ENCODE assay signal across 7 cellular contexts in genomic region chr19:11097367-11097766, GRCh38. TPM values are rescaled to one million over a fixed set of nuclear protein-coding genes. Genes with fewer than 3 reads are reported as not detected.
DNase-seq lines count a peak whose midpoint lies in the region; ATAC-seq, FAIRE-seq and TF ChIP-seq lines count a peak whose summit lies in the region.
"Not testable (repeated sequence)": the region's sequence is repeated elsewhere in the genome, so short reads cannot be mapped to it uniquely, and the experiment has no call there.

No MANE protein-coding gene starts in this region.

- H3K36me3 Mint-ChIP-seq in WTC11 = peaks cover 69% of the 10 kb centered on the region
- peaks cover 19% of the 10 kb centered on the region for H3K36me3 Mint-ChIP-seq in activated naive CD4-positive, alpha-beta T cell treated with anti-CD3 and anti-CD28 coated beads, Interleukin-2, amount 50 U/mL, for 24 hours
- H3K36me3 Mint-ChIP-seq in natural killer cell treated with Interleukin-12 subunit alpha and Interleukin-12 subunit beta and Interleukin-15 and Interleukin-18, amount 100 ng/mL, for 72 hours = peaks cover 20% of the 10 kb centered on the region

- H3K79me2 ChIP-seq in Loucy (ENCODE audit: insufficient read depth, low read length) (peaks cover 94% of the 10 kb centered on the region), HepG2 (ENCODE audit: insufficient read depth, low read length) (peaks cover 81% of the 10 kb centered on the region)

- H4K20me1 ChIP-seq in Loucy (ENCODE audit: insufficient read depth, low read length, poor library complexity, severe bottlenecking) = peaks cover 90% of the 10 kb centered on the region
- H4K20me1 ChIP-seq in HepG2 (ENCODE audit: insufficient read depth, low read length) = peaks cover 90% of the 10 kb centered on the region

- not testable (repeated sequence) for TF ChIP-seq CTCF in Loucy (conservative IDR thresholded peaks at IDR 0.05; ENCODE audit: low read length); WTC11 (IDR thresholded peaks at IDR 0.05); HepG2 (CRISPR knock-in tag; IDR thresholded peaks at IDR 0.05); thoracic aorta (IDR thresholded peaks at IDR 0.05)

- WGBS in HepG2 (ENCODE audit: low lambda C conversion rate) = 99% methylated on average over 6 of the region's 6 CpGs

- not testable (repeated sequence) for TF ChIP-seq POLR2A in HepG2 (IDR thresholded peaks at IDR 0.05; ENCODE audit: insufficient read depth in 1 of 2, low read depth in 2 of 2, low read length in 2 of 2)

- peak overlapping the region; percentile 85 for H3K27ac Mint-ChIP-seq in WTC11
- peak overlapping the region; percentile 35 for H3K27ac Mint-ChIP-seq in activated naive CD4-positive, alpha-beta T cell treated with anti-CD3 and anti-CD28 coated beads, Interleukin-2, amount 50 U/mL, for 24 hours
- peak overlapping the region; percentile 18 to 98 for H3K27ac Mint-ChIP-seq in natural killer cell treated with Interleukin-12 subunit alpha and Interleukin-12 subunit beta and Interleukin-15 and Interleukin-18, amount 100 ng/mL, for 72 hours

- H3K4me3 Mint-ChIP-seq in WTC11 = not testable (repeated sequence)
- H3K4me3 Mint-ChIP-seq in activated naive CD4-positive, alpha-beta T cell treated with anti-CD3 and anti-CD28 coated beads, Interleukin-2, amount 50 U/mL, for 24 hours = peak overlapping the region; percentile 26
- H3K4me3 Mint-ChIP-seq in natural killer cell treated with Interleukin-12 subunit alpha and Interleukin-12 subunit beta and Interleukin-15 and Interleukin-18, amount 100 ng/mL, for 72 hours = peak overlapping the region; percentile 4

- H3K4me3 ChIP-seq in Loucy (ENCODE audit: low read length, poor library complexity, severe bottlenecking) = peak overlapping the region; percentile 28
- not testable (repeated sequence) for H3K4me3 ChIP-seq in HepG2 (replicated peaks in 1 of 3; ENCODE audit: insufficient read depth in 1 of 3, low read depth in 2 of 3, low read length in 3 of 3); thoracic aorta

- H3F3A ChIP-seq in Loucy (ENCODE audit: low read depth) = peaks cover 13% of the 10 kb centered on the region; the same call in 1 of the 2 replicates

- DNase-seq in WTC11 (ENCODE audit: low spot score); epithelial cell of prostate (ENCODE audit: low read depth, low spot score); HepG2 (ENCODE audit: low spot score); natural killer cell treated with Interleukin-12 subunit alpha and Interleukin-12 subunit beta and Interleukin-15 and Interleukin-18, amount 100 ng/mL, for 72 hours (ENCODE audit: low spot score); thoracic aorta (ENCODE audit: low spot score): not testable (repeated sequence)

- intact Hi-C loops in HepG2 (cut with micrococcal nuclease; ENCODE audit: unreplicated experiment) = not testable (repeated sequence)

- H2AFZ ChIP-seq in Loucy (ENCODE audit: low read length); HepG2 (ENCODE audit: low read length): not testable (repeated sequence)

- H3K27me3 Mint-ChIP-seq in WTC11 (ENCODE audit: low read depth); activated naive CD4-positive, alpha-beta T cell treated with anti-CD3 and anti-CD28 coated beads, Interleukin-2, amount 50 U/mL, for 24 hours; natural killer cell treated with Interleukin-12 subunit alpha and Interleukin-12 subunit beta and Interleukin-15 and Interleukin-18, amount 100 ng/mL, for 72 hours: not testable (repeated sequence)

- CTCF ChIA-PET in WTC11 (lab: Charles Lee) = interaction anchor here (1.7 kb wide), 1 partner anchor 62 kb away, joined by 10 read pairs; no protein-coding TSS in a partner anchor
- CTCF ChIA-PET in HepG2 (lab: Yijun Ruan, JAX; ENCODE audit: low intra/inter-chr PET ratio, low total read pairs) = not testable (repeated sequence)

- not testable (repeated sequence) for H3K9me3 ChIP-seq in Loucy (ENCODE audit: insufficient read depth, low read depth, low read length); HepG2 (ENCODE audit: low read length); thoracic aorta

- peak overlapping the region; percentile 32 for H3K4me2 ChIP-seq in Loucy (ENCODE audit: low read depth, low read length, poor library complexity, severe bottlenecking)
- H3K4me2 ChIP-seq in HepG2 (ENCODE audit: low read depth, low read length) = not testable (repeated sequence)

- H3K27me3 ChIP-seq in Loucy (ENCODE audit: insufficient read depth, low read length, poor library complexity, severe bottlenecking); HepG2 (ENCODE audit: control insufficient read depth in 1 of 2, insufficient read depth in 2 of 2, low read length in 2 of 2); thoracic aorta (replicated peaks; ENCODE audit: insufficient read depth): not testable (repeated sequence)

- POLR2A ChIA-PET in WTC11 (lab: Charles Lee) = not testable (repeated sequence)
- POLR2A ChIA-PET in HepG2 (lab: Yijun Ruan, JAX) = interaction anchor here (1.1 kb wide), 1 partner anchor 29 kb away, joined by 4 read pairs; no protein-coding TSS in a partner anchor

- not testable (repeated sequence) for H3K9me2 ChIP-seq in Loucy (replicated peaks; ENCODE audit: low read depth, low read length)

- BruUV-seq in HepG2 (replicated peaks; lab: Mats Ljungman, UMichigan) = not testable (repeated sequence)

- not testable (repeated sequence) for TF ChIP-seq RAD21 in HepG2 (CRISPR knock-in tag; IDR thresholded peaks at IDR 0.05)

- peaks cover 63% of the 10 kb centered on the region; the same call in 1 of the 2 replicates for H3K36me3 ChIP-seq in Loucy (ENCODE audit: insufficient read depth, low read length)
- peaks cover 21 to 57% of the 10 kb centered on the region in 2 experiments for H3K36me3 ChIP-seq in HepG2 (replicated peaks in 1 of 2; ENCODE audit: control insufficient read depth in 1 of 2, insufficient read depth in 2 of 2, low read length in 2 of 2)
- H3K36me3 ChIP-seq in thoracic aorta = not testable (repeated sequence)

- peaks cover 52% of the 10 kb centered on the region for H3K4me1 ChIP-seq in Loucy (ENCODE audit: insufficient read depth, low read length, poor library complexity, severe bottlenecking)
- peaks cover 49% of the 10 kb centered on the region for H3K4me1 ChIP-seq in HepG2 (ENCODE audit: insufficient read depth, low read length)
- peaks cover 21 to 39% of the 10 kb centered on the region in 2 donors for H3K4me1 ChIP-seq in thoracic aorta (ENCODE audit: control insufficient read depth in 1 of 2, low read depth in 2 of 2)

- in situ Hi-C loops in HepG2 (cut with HindIII; ENCODE audit: extremely low pct_ligation_motif_present, low pct_unique_long_range_greater_than_20kb) = not testable (repeated sequence)

- H3K9ac ChIP-seq in Loucy (ENCODE audit: low read depth, low read length, poor library complexity, severe bottlenecking); HepG2 (ENCODE audit: insufficient read depth, low read depth, low read length): not testable (repeated sequence)

- H3K4me1 Mint-ChIP-seq in WTC11 = peaks cover 35% of the 10 kb centered on the region
- H3K4me1 Mint-ChIP-seq in activated naive CD4-positive, alpha-beta T cell treated with anti-CD3 and anti-CD28 coated beads, Interleukin-2, amount 50 U/mL, for 24 hours = peaks cover 52% of the 10 kb centered on the region
- peaks cover 44 to 49% of the 10 kb centered on the region in 2 donors for H3K4me1 Mint-ChIP-seq in natural killer cell treated with Interleukin-12 subunit alpha and Interleukin-12 subunit beta and Interleukin-15 and Interleukin-18, amount 100 ng/mL, for 72 hours (ENCODE audit: low read depth in 2 of 2)

- H3K9me3 Mint-ChIP-seq in WTC11; activated naive CD4-positive, alpha-beta T cell treated with anti-CD3 and anti-CD28 coated beads, Interleukin-2, amount 50 U/mL, for 24 hours; natural killer cell treated with Interleukin-12 subunit alpha and Interleukin-12 subunit beta and Interleukin-15 and Interleukin-18, amount 100 ng/mL, for 72 hours: not testable (repeated sequence)

- not testable (repeated sequence) for FAIRE-seq in HepG2 (lab: Jason Lieb, UNC)

- not testable (repeated sequence) for TF ChIP-seq EP300 in HepG2 (IDR thresholded peaks at IDR 0.05; ENCODE audit: low read depth in 2 of 2, low read length in 2 of 2); HepG2 (CRISPR knock-in tag; IDR thresholded peaks at IDR 0.05; ENCODE audit: borderline replicate concordance)

- not testable (repeated sequence) for ATAC-seq in WTC11; HepG2; natural killer cell treated with Interleukin-12 subunit alpha and Interleukin-12 subunit beta and Interleukin-15 and Interleukin-18, amount 100 ng/mL, for 72 hours; thoracic aorta (ENCODE audit: insufficient number of reproducible peaks, low FRiP score, low read depth)

- H3K27ac ChIP-seq in epithelial cell of prostate (peak overlapping the region; percentile 100), thoracic aorta (peak overlapping the region; percentile 25 to 80)
- H3K27ac ChIP-seq in HepG2 (ENCODE audit: extremely low read length, insufficient read depth, low read length) = not testable (repeated sequence)

RNA-seq across cellular contexts. Expression of gene LDLR, which starts 8.1 kb away (rescaled TPM):
- total RNA-seq in WTC11 (2021) (93.5 to 98.9 TPM (median 97.8 TPM) in 3 replicates), HepG2 (2016; rRNA removed; fragmentation: Illumina TruSeq; extraction: Trizol) (24.0 and 51.6 TPM in 2 replicates), thoracic aorta (100 to 1,000 TPM in 1 of 2 donors, 10 to 100 TPM in 1; 39.8 to 108 TPM)
- total RNA-seq in HepG2 (2016; cell fraction: cytosol; rRNA removed; fragmentation: Illumina TruSeq; extraction: Trizol; ENCODE audit: low read depth) = 18.8 and 19.8 TPM in 2 replicates
- total RNA-seq in HepG2 (2016; cell fraction: insoluble cytoplasmic fraction; rRNA removed; fragmentation: Illumina TruSeq; extraction: Trizol) = 20.6 and 54.1 TPM in 2 replicates
- 25.2 and 30.7 TPM in 2 replicates for total RNA-seq in HepG2 (2016; cell fraction: membrane; rRNA removed; fragmentation: Illumina TruSeq; extraction: Trizol)
- 55.9 and 71.2 TPM in 2 replicates for total RNA-seq in HepG2 (2016; cell fraction: nucleus; rRNA removed; fragmentation: Illumina TruSeq; extraction: Trizol)
- polyA plus RNA-seq in HepG2 (2011; rRNA removed) = 92.5 and 135 TPM in 2 replicates
- 45.7 and 58.8 TPM in 2 replicates for polyA plus RNA-seq in HepG2 (2011; cell fraction: cytosol; rRNA removed)
- 95.8 and 112 TPM in 2 replicates for polyA plus RNA-seq in HepG2 (2011; cell fraction: nucleus; rRNA removed)
- 45.0 and 107 TPM in 2 replicates for polyA plus RNA-seq in HepG2 (2012)
- 3.2 and 4.4 TPM in 2 replicates for polyA plus RNA-seq in HepG2 (2016; cell fraction: cytosol; fragmentation: Illumina TruSeq; extraction: Trizol; ENCODE audit: low read depth)
- polyA plus RNA-seq in HepG2 (2016; cell fraction: insoluble cytoplasmic fraction; fragmentation: Illumina TruSeq; extraction: Trizol; ENCODE audit: low read depth) = 11.3 and 19.1 TPM in 2 replicates
- 6.6 and 7.9 TPM in 2 replicates for polyA plus RNA-seq in HepG2 (2016; cell fraction: membrane; fragmentation: Illumina TruSeq; extraction: Trizol; ENCODE audit: low read depth)
- polyA plus RNA-seq in HepG2 (2016; cell fraction: nucleus; fragmentation: Illumina TruSeq; extraction: Trizol; ENCODE audit: insufficient read depth, low read depth) = 79.1 and 81.9 TPM in 2 replicates
- polyA minus RNA-seq in HepG2 (2011; rRNA and poly(A)+ RNA removed; ENCODE audit: low replicate concordance) = 183 and 246 TPM in 2 replicates
- polyA minus RNA-seq in HepG2 (2011; cell fraction: cytosol; rRNA and poly(A)+ RNA removed) = 98.4 and 116 TPM in 2 replicates
- polyA minus RNA-seq in HepG2 (2011; cell fraction: nucleus; rRNA and poly(A)+ RNA removed) = 110 and 155 TPM in 2 replicates
- total RNA-seq in natural killer cell treated with Interleukin-12 subunit alpha and Interleukin-12 subunit beta and Interleukin-15 and Interleukin-18, amount 100 ng/mL, for 72 hours = 100 to 1,000 TPM; 179 to 194 TPM

RNA-seq across cellular contexts. Expression of gene SPC24, which starts 58.2 kb away (rescaled TPM):
- 52.0 to 62.2 TPM (median 58.3 TPM) in 3 replicates for total RNA-seq in WTC11 (2021)
- 46.2 and 63.2 TPM in 2 replicates for total RNA-seq in HepG2 (2016; rRNA removed; fragmentation: Illumina TruSeq; extraction: Trizol)
- 7.6 and 7.9 TPM in 2 replicates for total RNA-seq in HepG2 (2016; cell fraction: cytosol; rRNA removed; fragmentation: Illumina TruSeq; extraction: Trizol; ENCODE audit: low read depth)
- 47.6 and 55.0 TPM in 2 replicates for total RNA-seq in HepG2 (2016; cell fraction: insoluble cytoplasmic fraction; rRNA removed; fragmentation: Illumina TruSeq; extraction: Trizol)
- 21.9 and 24.3 TPM in 2 replicates for total RNA-seq in HepG2 (2016; cell fraction: membrane; rRNA removed; fragmentation: Illumina TruSeq; extraction: Trizol)
- total RNA-seq in HepG2 (2016; cell fraction: nucleus; rRNA removed; fragmentation: Illumina TruSeq; extraction: Trizol) = 24.3 and 25.4 TPM in 2 replicates
- polyA plus RNA-seq in HepG2 (2011; rRNA removed) = 8.8 and 10.0 TPM in 2 replicates
- 6.3 and 10.5 TPM in 2 replicates for polyA plus RNA-seq in HepG2 (2011; cell fraction: cytosol; rRNA removed)
- polyA plus RNA-seq in HepG2 (2011; cell fraction: nucleus; rRNA removed) = 10.2 and 12.2 TPM in 2 replicates
- 3.9 and 8.5 TPM in 2 replicates for polyA plus RNA-seq in HepG2 (2012)
- polyA plus RNA-seq in HepG2 (2016; cell fraction: cytosol; fragmentation: Illumina TruSeq; extraction: Trizol; ENCODE audit: low read depth) = 3.0 and 3.9 TPM in 2 replicates
- polyA plus RNA-seq in HepG2 (2016; cell fraction: insoluble cytoplasmic fraction; fragmentation: Illumina TruSeq; extraction: Trizol; ENCODE audit: low read depth) = 26.0 and 27.0 TPM in 2 replicates
- 7.2 and 8.5 TPM in 2 replicates for polyA plus RNA-seq in HepG2 (2016; cell fraction: membrane; fragmentation: Illumina TruSeq; extraction: Trizol; ENCODE audit: low read depth)
- 31.6 and 34.4 TPM in 2 replicates for polyA plus RNA-seq in HepG2 (2016; cell fraction: nucleus; fragmentation: Illumina TruSeq; extraction: Trizol; ENCODE audit: insufficient read depth, low read depth)
- 27.2 and 131 TPM in 2 replicates for polyA minus RNA-seq in HepG2 (2011; rRNA and poly(A)+ RNA removed; ENCODE audit: low replicate concordance)
- 11.4 and 21.7 TPM in 2 replicates for polyA minus RNA-seq in HepG2 (2011; cell fraction: cytosol; rRNA and poly(A)+ RNA removed)
- 8.6 and 9.8 TPM in 2 replicates for polyA minus RNA-seq in HepG2 (2011; cell fraction: nucleus; rRNA and poly(A)+ RNA removed)
- total RNA-seq in natural killer cell treated with Interleukin-12 subunit alpha and Interleukin-12 subunit beta and Interleukin-15 and Interleukin-18, amount 100 ng/mL, for 72 hours = 10 to 100 TPM; 26.6 to 48.3 TPM
- 1 to 10 TPM; 2.4 to 4.7 TPM for total RNA-seq in thoracic aorta

Comparison
In these comparisons a context has a peak if more than half of its experiments do, and no peak if none do; other contexts are left out.
1. H3K27ac Mint-ChIP-seq: peak in every context shown above with its lines; median percentile 85 in WTC11; 58 in natural killer cell treated with Interleukin-12 subunit alpha and Interleukin-12 subunit beta and Interleukin-15 and Interleukin-18, amount 100 ng/mL, for 72 hours; 35 in activated naive CD4-positive, alpha-beta T cell treated with anti-CD3 and anti-CD28 coated beads, Interleukin-2, amount 50 U/mL, for 24 hours.